In genomic region chr20:13995086-13995665, GRCh38 we compare ENCODE assay signal across 8 cellular contexts. TPM values are rescaled to one million over a fixed set of nuclear protein-coding genes. Genes with fewer than 3 reads are reported as not detected.
A peak's percentile ranks its signal among the peaks of the same experiment; 100 is the strongest.
DNase-seq lines count a peak whose midpoint lies in the region; ATAC-seq lines count a peak whose summit lies in the region.

MACROD2 (plus strand) TSS chr20:13995516.

- ATAC-seq in HG02870 (IDR thresholded peaks at IDR 0.05; ENCODE audit: unreplicated experiment) = peak; percentile 90
- no peak for ATAC-seq in GM19452 (IDR thresholded peaks at IDR 0.05; ENCODE audit: unreplicated experiment)

- DNase-seq in Ammon's horn (ENCODE audit: low spot score) (peak; percentile 95), NCI-H446 treated with DMSO at 0.1 percent for 48 hours (lab: John Stamatoyannopoulos, UW) (peak; percentile 96), fibroblast of gingiva (ENCODE audit: low read depth) (peak; percentile 86), mucosa of gallbladder (ENCODE audit: low spot score) (peak; percentile 95)
- peak; percentile 21 for DNase-seq in activated CD8-positive, alpha-beta memory T cell treated with anti-CD3 and anti-CD28 coated beads, Interleukin-2, amount 50 U/mL, for 4 hours
- DNase-seq in stimulated activated CD8-positive, alpha-beta memory T cell treated with anti-CD3 and anti-CD28 coated beads, Interleukin-2, amount 100 ng/mL, for 48 hours (ENCODE audit: low read depth in 2 of 2) = peak; percentile 20 to 43

RNA-seq across cellular contexts. Expression of gene MACROD2, which starts in this region (rescaled TPM):
- total RNA-seq in mucosa of gallbladder = 7.5 TPM

Comparison
In these comparisons a context has a peak if more than half of its experiments do, and no peak if none do; other contexts are left out.
1. DNase-seq: peak in every context shown above with its lines; median percentile 96 in NCI-H446 treated with DMSO at 0.1 percent for 48 hours; 95 in Ammon's horn; 95 in mucosa of gallbladder; 86 in fibroblast of gingiva; 32 in stimulated activated CD8-positive, alpha-beta memory T cell treated with anti-CD3 and anti-CD28 coated beads, Interleukin-2, amount 100 ng/mL, for 48 hours; 21 in activated CD8-positive, alpha-beta memory T cell treated with anti-CD3 and anti-CD28 coated beads, Interleukin-2, amount 50 U/mL, for 4 hours.